Comparison of ENCODE assay signal across 11 cellular contexts in the genomic region with DNA sequence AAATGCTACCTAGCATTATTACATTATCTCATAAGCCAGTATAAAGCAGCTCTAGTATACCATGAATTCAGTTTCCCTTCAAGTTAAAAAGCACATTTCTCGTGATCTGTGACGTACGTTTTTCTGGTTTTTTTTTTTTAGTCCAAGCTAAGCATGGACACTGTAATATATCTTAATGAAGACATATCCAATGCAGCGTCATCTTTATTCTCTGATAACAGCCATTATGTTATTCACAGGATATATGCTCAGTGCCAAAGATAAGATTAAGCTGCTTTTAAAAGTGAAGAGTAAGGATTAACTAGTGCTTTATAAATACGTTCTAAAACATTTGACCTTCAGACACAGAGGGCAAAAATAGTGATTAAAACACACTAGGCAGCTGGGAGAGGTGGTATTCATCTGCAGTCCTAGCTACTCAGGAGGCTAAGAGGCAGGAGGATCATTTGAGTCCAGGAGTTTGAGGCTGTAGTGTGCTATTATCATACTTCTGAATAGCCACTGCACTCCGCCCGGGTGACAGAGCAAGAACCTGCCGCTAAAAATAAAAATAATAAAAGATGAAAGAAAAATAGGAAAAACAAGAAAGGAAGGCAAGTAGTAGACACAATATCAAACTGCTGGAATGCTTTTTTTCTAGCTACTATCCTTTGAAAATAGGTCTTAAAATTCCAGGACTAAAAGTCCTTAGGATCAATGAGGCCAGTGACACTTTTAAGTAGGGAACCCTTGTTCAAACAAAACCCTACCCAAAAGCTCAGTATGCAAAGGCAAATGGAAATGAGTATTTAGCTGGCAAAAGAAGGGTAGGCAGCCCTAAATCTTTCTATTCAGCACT. TPM values are rescaled to one million over a fixed set of nuclear protein-coding genes. Genes with fewer than 3 reads are reported as not detected.
DNase-seq lines count a peak whose midpoint lies in the region; ATAC-seq and TF ChIP-seq lines count a peak whose summit lies in the region.
"Had no signal": no experiment of that assay in that cellular context is flagged by ENCODE, and none has a peak within 500 bp of the region (broad histone marks: within the 10 kb centered on the region; RNA-seq: fewer than 3 reads in every experiment).

No MANE protein-coding gene starts in this region.

- no peak for TF ChIP-seq POLR2A in heart left ventricle (IDR thresholded peaks at IDR 0.05)

- no peaks in the 10 kb centered on the region for H3K9me3 ChIP-seq in heart left ventricle
- H3K9me3 ChIP-seq in psoas muscle, result no peaks in the 10 kb centered on the region

- peaks cover 22 to 98% (median 92%) of the 10 kb centered on the region in 12 donors for H3K4me1 ChIP-seq in heart left ventricle
- peaks cover 86% of the 10 kb centered on the region for H3K4me1 ChIP-seq in psoas muscle

- no peak overlapping the region for H3K4me3 Mint-ChIP-seq in Calu3 (ENCODE audit: low read depth, unreplicated experiment)
- no peak overlapping the region for H3K4me3 Mint-ChIP-seq in WTC11
- H3K4me3 Mint-ChIP-seq: T-helper 2 cell treated with Interferon-gamma antibody and Interleukin-4, amounts not matched to agents 5 μg/mL and 100 μg/mL, for 36 hours had no signal

- ATAC-seq in WTC11, result no peak
- ATAC-seq in heart left ventricle, result peak in 1 of 4 donors; percentile 8
- ATAC-seq in psoas muscle, result no peak
- no peak for ATAC-seq in HG02588 (IDR thresholded peaks at IDR 0.05; ENCODE audit: unreplicated experiment)

- POLR2A ChIA-PET in WTC11 (lab: Charles Lee), result interaction anchor here (1.5 kb wide), 1 partner anchor 19 kb away, joined by 5 read pairs; no protein-coding TSS in a partner anchor

- H3K27me3 ChIP-seq in heart left ventricle (no peaks in the 10 kb centered on the region), psoas muscle (ENCODE audit: insufficient read depth in 3 of 3, low read length in 2 of 3) (no peaks in the 10 kb centered on the region)

- H3K27ac ChIP-seq in heart left ventricle (peak overlapping the region in 11 of 12 donors; percentile 26 to 69 (median 53)), psoas muscle (peak overlapping the region; percentile 20)

- 22 to 29% (median 26%) methylated on average over 8 of the region's 8 CpGs for WGBS in heart left ventricle, 4 donors
- 44 to 60% (median 48%) methylated on average over 8 of the region's 8 CpGs for WGBS in psoas muscle, 3 donors

- H3K27ac Mint-ChIP-seq in Calu3 (ENCODE audit: unreplicated experiment) (peak overlapping the region; percentile 59), WTC11 (peak overlapping the region; percentile 15)
- H3K27ac Mint-ChIP-seq: T-helper 2 cell treated with Interferon-gamma antibody and Interleukin-4, amounts not matched to agents 5 μg/mL and 100 μg/mL, for 36 hours had no signal

- H3K4me3 ChIP-seq in heart left ventricle (peak overlapping the region in 3 of 12 donors; percentile 1 to 23 (median 14)), psoas muscle (peak overlapping the region; percentile 12)
- H3K4me3 ChIP-seq: lung had no signal

- TF ChIP-seq CTCF in Calu3 (IDR thresholded peaks at IDR 0.05; ENCODE audit: unreplicated experiment) (no peak), WTC11 (IDR thresholded peaks at IDR 0.05) (no peak), heart left ventricle (IDR thresholded peaks at IDR 0.05) (no peak), psoas muscle (IDR thresholded peaks at IDR 0.05) (no peak)

- H3K36me3 ChIP-seq in heart left ventricle, result peaks cover 0 to 91% (median 69%) of the 10 kb centered on the region in 9 donors
- H3K36me3 ChIP-seq in psoas muscle (ENCODE audit: insufficient read depth in 1 of 2, low read depth in 1 of 2), result peaks cover 0 to 73% of the 10 kb centered on the region in 2 donors

- no TSS peak for BruUV-seq in Calu3 (replicated peaks; lab: Mats Ljungman, UMichigan)

- H3K36me3 Mint-ChIP-seq in Calu3 (ENCODE audit: insufficient read depth, unreplicated experiment) (peaks cover 83% of the 10 kb centered on the region), WTC11 (peaks cover 61% of the 10 kb centered on the region)

- H3K27me3 Mint-ChIP-seq in Calu3 (ENCODE audit: unreplicated experiment) (no peaks in the 10 kb centered on the region), WTC11 (ENCODE audit: low read depth) (no peaks in the 10 kb centered on the region)

- H3K9me3 Mint-ChIP-seq in Calu3 (ENCODE audit: low read depth, unreplicated experiment), result no peaks in the 10 kb centered on the region
- H3K9me3 Mint-ChIP-seq in WTC11, result no peaks in the 10 kb centered on the region
- H3K9me3 Mint-ChIP-seq: T-helper 2 cell treated with Interferon-gamma antibody and Interleukin-4, amounts not matched to agents 5 μg/mL and 100 μg/mL, for 36 hours had no signal

- H3K4me1 Mint-ChIP-seq in Calu3 (ENCODE audit: low read depth, unreplicated experiment) (peaks cover 47% of the 10 kb centered on the region), WTC11 (peaks cover 43% of the 10 kb centered on the region)

- DNase-seq in Calu3 (no peak), WTC11 (ENCODE audit: low spot score) (no peak), heart left ventricle (no peak), psoas muscle (no peak), hypothalamus (lab: John Stamatoyannopoulos, UW) (no peak), COLO668 (lab: John Stamatoyannopoulos, UW; ENCODE audit: unreplicated experiment) (no peak), inferior parietal cortex (ENCODE audit: extremely low spot score) (no peak)
- DNase-seq: Karpas-422 had no signal

- CTCF ChIA-PET in Calu3 (lab: Charles Lee) (interaction anchor here (0.8 to 1.2 kb wide), 2 partner anchors 15 to 36 kb away, joined by 3 to 5 read pairs; no protein-coding TSS in a partner anchor), WTC11 (lab: Charles Lee) (interaction anchor here (1.0 to 1.6 kb wide), 3 partner anchors 20 to 176 kb away, joined by 3 to 4 read pairs (median 3); no protein-coding TSS in a partner anchor)

- intact Hi-C loops in Calu3 (cut with micrococcal nuclease; ENCODE audit: unreplicated experiment), result no loop called here
- intact Hi-C loops in heart left ventricle (cut with DNase I), result loop anchor here in 2 of 10 donors (10.0 kb wide), 1 partner anchor 49 kb away; no protein-coding TSS in a partner anchor
- intact Hi-C loops in psoas muscle (cut with DNase I), result loop anchor here in 1 of 2 donors (5.0 kb wide), 1 partner anchor 46 kb away; no protein-coding TSS in a partner anchor

TF ChIP-seq in WTC11, 78 proteins besides CTCF, POLR2A, EP300 and RAD21:
- TF ChIP-seq NR2C2 (CRISPR knock-in tag; IDR thresholded peaks at IDR 0.05), result no peak
- no peak for TF ChIP-seq SMAD4 (CRISPR knock-in tag; IDR thresholded peaks at IDR 0.05)
- TF ChIP-seq, protein P1, sequence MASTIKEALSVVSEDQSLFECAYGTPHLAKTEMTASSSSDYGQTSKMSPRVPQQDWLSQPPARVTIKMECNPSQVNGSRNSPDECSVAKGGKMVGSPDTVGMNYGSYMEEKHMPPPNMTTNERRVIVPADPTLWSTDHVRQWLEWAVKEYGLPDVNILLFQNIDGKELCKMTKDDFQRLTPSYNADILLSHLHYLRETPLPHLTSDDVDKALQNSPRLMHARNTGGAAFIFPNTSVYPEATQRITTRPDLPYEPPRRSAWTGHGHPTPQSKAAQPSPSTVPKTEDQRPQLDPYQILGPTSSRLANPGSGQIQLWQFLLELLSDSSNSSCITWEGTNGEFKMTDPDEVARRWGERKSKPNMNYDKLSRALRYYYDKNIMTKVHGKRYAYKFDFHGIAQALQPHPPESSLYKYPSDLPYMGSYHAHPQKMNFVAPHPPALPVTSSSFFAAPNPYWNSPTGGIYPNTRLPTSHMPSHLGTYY (CRISPR knock-in tag; IDR thresholded peaks at IDR 0.05), result no peak
- TF ChIP-seq ZNF416 (CRISPR knock-in tag; IDR thresholded peaks at IDR 0.05), result no peak
- TF ChIP-seq EMX1 (CRISPR knock-in tag; IDR thresholded peaks at IDR 0.05), result no peak
- TF ChIP-seq ZNF423 (CRISPR knock-in tag; IDR thresholded peaks at IDR 0.05), result no peak
- TF ChIP-seq, protein P2, sequence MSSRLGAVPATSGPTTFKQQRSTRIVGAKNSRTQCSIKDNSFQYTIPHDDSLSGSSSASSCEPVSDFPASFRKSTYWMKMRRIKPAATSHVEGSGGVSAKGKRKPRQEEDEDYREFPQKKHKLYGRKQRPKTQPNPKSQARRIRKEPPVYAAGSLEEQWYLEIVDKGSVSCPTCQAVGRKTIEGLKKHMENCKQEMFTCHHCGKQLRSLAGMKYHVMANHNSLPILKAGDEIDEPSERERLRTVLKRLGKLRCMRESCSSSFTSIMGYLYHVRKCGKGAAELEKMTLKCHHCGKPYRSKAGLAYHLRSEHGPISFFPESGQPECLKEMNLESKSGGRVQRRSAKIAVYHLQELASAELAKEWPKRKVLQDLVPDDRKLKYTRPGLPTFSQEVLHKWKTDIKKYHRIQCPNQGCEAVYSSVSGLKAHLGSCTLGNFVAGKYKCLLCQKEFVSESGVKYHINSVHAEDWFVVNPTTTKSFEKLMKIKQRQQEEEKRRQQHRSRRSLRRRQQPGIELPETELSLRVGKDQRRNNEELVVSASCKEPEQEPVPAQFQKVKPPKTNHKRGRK (CRISPR knock-in tag; IDR thresholded peaks at IDR 0.05; ENCODE audit: borderline replicate concordance), result no peak

RNA-seq across cellular contexts. Expression of a gene that starts 7.7 kb away (rescaled TPM):
- 350 and 377 TPM in 2 replicates for total RNA-seq in Calu3 (2022)
- 265 to 276 TPM (median 269 TPM) in 3 replicates for total RNA-seq in WTC11 (2021)
- 100 to 1,000 TPM; 156 to 242 (median 210) TPM for total RNA-seq in heart left ventricle
- 100 to 1,000 TPM in 1 of 2 donors, 10 to 100 TPM in 1; 42.5 to 172 TPM for polyA plus RNA-seq in heart left ventricle
- 100 to 1,000 TPM; 139 to 394 (median 224) TPM for total RNA-seq in psoas muscle
- 100 to 1,000 TPM in 2 of 3 donors, 10 to 100 TPM in 1; 73.6 to 201 (median 142) TPM for polyA plus RNA-seq in psoas muscle

RNA-seq across cellular contexts. Expression of a gene that starts 37.7 kb away (rescaled TPM):
- 13.0 and 16.1 TPM in 2 replicates for total RNA-seq in Calu3 (2022)
- total RNA-seq in WTC11 (2021), result 0.66 to 1.1 TPM (median 0.71 TPM) in 3 replicates
- 10 to 100 TPM; 16.0 to 28.5 (median 18.2) TPM for total RNA-seq in heart left ventricle
- polyA plus RNA-seq in heart left ventricle, result 1 to 10 TPM; 8.1 to 9.3 TPM
- 10 to 100 TPM in 3 of 4 donors, 1 to 10 TPM in 1; 9.0 to 29.3 (median 18.7) TPM for total RNA-seq in psoas muscle
- polyA plus RNA-seq in psoas muscle, result 10 to 100 TPM in 2 of 3 donors, 1 to 10 TPM in 1; 2.3 to 13.4 (median 13.0) TPM
